14 cellular contexts compared by ENCODE assay signal in the genomic region with DNA sequence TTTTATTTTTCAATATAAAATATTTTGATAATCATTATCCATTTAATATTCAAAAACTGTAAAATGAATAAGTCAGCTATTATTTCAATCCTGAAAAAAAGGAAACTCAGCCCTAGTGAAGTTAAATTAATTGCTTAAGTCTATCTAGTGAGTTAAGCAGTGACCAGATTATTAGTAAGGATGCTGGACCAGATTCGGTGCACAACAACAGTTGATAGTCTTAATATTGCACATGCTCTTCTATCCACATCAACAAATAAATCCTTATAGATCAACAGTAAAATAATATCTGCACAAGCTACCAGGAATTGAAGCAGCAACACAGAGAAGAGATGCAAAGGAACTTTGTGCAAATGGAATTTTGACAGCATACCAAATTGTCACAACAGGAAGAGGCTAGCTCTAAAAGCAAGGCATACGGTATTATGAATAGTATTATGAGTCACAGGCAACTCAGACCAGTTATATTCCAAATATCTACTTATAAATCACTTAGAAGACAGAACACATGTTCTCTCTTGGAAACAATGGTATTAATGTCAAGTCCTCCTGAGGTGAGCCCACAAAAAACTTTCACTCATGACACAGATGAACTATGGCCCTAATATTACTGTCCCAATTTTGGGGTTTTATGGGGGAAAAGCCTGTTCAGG. TPM values are rescaled to one million over a fixed set of nuclear protein-coding genes. Genes with fewer than 3 reads are reported as not detected.
DNase-seq lines count a peak whose midpoint lies in the region; ATAC-seq, FAIRE-seq and TF ChIP-seq lines count a peak whose summit lies in the region.
"Had no signal": no experiment of that assay in that cellular context is flagged by ENCODE, and none has a peak within 500 bp of the region (broad histone marks: within the 10 kb centered on the region; RNA-seq: fewer than 3 reads in every experiment).

No MANE protein-coding gene starts in this region.

- CTCF ChIA-PET in AG04449 (lab: Yijun Ruan, JAX): interaction anchor here (1.5 kb wide), 2 partner anchors 10 to 25 kb away, joined by 4 to 5 read pairs; a partner anchor contains a TSS

- no peaks in the 10 kb centered on the region for H3K27me3 Mint-ChIP-seq in GM23338 (ENCODE audit: insufficient read depth, low read depth, poor library complexity)

- DNase-seq in AG04449 (ENCODE audit: low read depth, low spot score): peak; percentile 28
- no peak for DNase-seq in H54 (ENCODE audit: insufficient read length, low spot score)
- peak; percentile 9 for DNase-seq in astrocyte of the cerebellum (ENCODE audit: low read depth)
- DNase-seq in iris pigment epithelial cell (ENCODE audit: low read depth): peak; percentile 78
- no peak for DNase-seq in GM23338 (ENCODE audit: low spot score)
- no peak for DNase-seq in iPS-NIHi11 (ENCODE audit: low spot score)
- no peak for DNase-seq in lower leg skin (ENCODE audit: low spot score in 2 of 2)
- DNase-seq: Caco-2; left ventricle myocardium superior; NK-92 treated with Interleukin-12 subunit alpha and Interleukin-12 subunit beta, amount 100 ng/mL, for 24 hours; ovary had no signal

- H3K36me3 ChIP-seq in GM23338 (ENCODE audit: insufficient read depth): no peaks in the 10 kb centered on the region
- H3K36me3 ChIP-seq: ovary had no signal

- no peak overlapping the region for H3K4me3 Mint-ChIP-seq in GM23338

- H3K27ac Mint-ChIP-seq in GM23338: no peak overlapping the region

- in situ Hi-C loops in astrocyte of the cerebellum (cut with HindIII; ENCODE audit: low sequenced_read_pairs): no loop called here

- no peaks in the 10 kb centered on the region for H3K9me3 Mint-ChIP-seq in GM23338

- H3K27ac ChIP-seq in GM23338 (ENCODE audit: low read depth): no peak overlapping the region
- H3K27ac ChIP-seq: gastroesophageal sphincter, ovary had no signal

- H3K27me3 ChIP-seq in GM23338 (ENCODE audit: insufficient read depth): no peaks in the 10 kb centered on the region
- H3K27me3 ChIP-seq: gastroesophageal sphincter, ovary had no signal

- POLR2A ChIA-PET in AG04449 (lab: Yijun Ruan, JAX): no interaction called here

- no peaks in the 10 kb centered on the region for H3F3A ChIP-seq in GM23338 (replicated peaks; ENCODE audit: low read depth)

- no peaks in the 10 kb centered on the region for H3K4me1 Mint-ChIP-seq in GM23338

- FAIRE-seq in H54 (lab: Jason Lieb, UNC): peak; percentile 90

- no peaks in the 10 kb centered on the region for H4K20me1 ChIP-seq in GM23338 (replicated peaks; ENCODE audit: insufficient read depth)

- no peaks in the 10 kb centered on the region for H3K9me2 ChIP-seq in GM23338 (ENCODE audit: insufficient read depth)

- H3K36me3 Mint-ChIP-seq in GM23338 (ENCODE audit: low read depth): peaks cover 7% of the 10 kb centered on the region; the same call in 2 of the 3 replicates

- no peak overlapping the region for H2AFZ ChIP-seq in GM23338

- H3K4me3 ChIP-seq in AG04449 (ENCODE audit: low read depth, low read length): no peak overlapping the region
- no peak overlapping the region for H3K4me3 ChIP-seq in astrocyte of the cerebellum (ENCODE audit: low read depth, low read length)
- no peak overlapping the region for H3K4me3 ChIP-seq in GM23338
- no peak overlapping the region for H3K4me3 ChIP-seq in lower leg skin (ENCODE audit: low read depth, poor library complexity, severe bottlenecking)
- H3K4me3 ChIP-seq: gastroesophageal sphincter, ovary had no signal

- TF ChIP-seq POLR2A in H54 (IDR thresholded peaks at IDR 0.05; ENCODE audit: low read depth, low read length) (no peak), lower leg skin (IDR thresholded peaks at IDR 0.05) (no peak)

- H3K79me2 ChIP-seq in GM23338 (replicated peaks; ENCODE audit: insufficient read depth): no peaks in the 10 kb centered on the region

- 46 to 51% methylated on average over 2 of the region's 2 CpGs for WGBS in lower leg skin, 2 donors

- H3K4me2 ChIP-seq in GM23338: no peak overlapping the region

- intact Hi-C loops in lower leg skin (cut with DNase I; ENCODE audit: low total_unique reads): no loop called here

- H3K4me1 ChIP-seq in GM23338 (ENCODE audit: insufficient read depth): no peaks in the 10 kb centered on the region
- H3K4me1 ChIP-seq: Caco-2 had no signal

- no peak for TF ChIP-seq CTCF in AG04449 (IDR thresholded peaks at IDR 0.05; ENCODE audit: insufficient read depth, low read length, missing control alignments)
- no peak for TF ChIP-seq CTCF in astrocyte of the cerebellum (IDR thresholded peaks at IDR 0.05; ENCODE audit: low read depth, low read length, missing control alignments)
- TF ChIP-seq CTCF in GM23338 (conservative IDR thresholded peaks at IDR 0.05; ENCODE audit: low read depth in 2 of 2): no peak
- TF ChIP-seq CTCF in lower leg skin (IDR thresholded peaks at IDR 0.05): no peak

- ATAC-seq in GM23338: no peak
- no peak for ATAC-seq in HG03354 (IDR thresholded peaks at IDR 0.05; ENCODE audit: poor library complexity, severe bottlenecking, unreplicated experiment)
- ATAC-seq: gastroesophageal sphincter, left ventricle myocardium superior had no signal

TF ChIP-seq in GM23338, 12 proteins besides CTCF, POLR2A, EP300 and RAD21 (continues in another document):
- TF ChIP-seq, protein P1, sequence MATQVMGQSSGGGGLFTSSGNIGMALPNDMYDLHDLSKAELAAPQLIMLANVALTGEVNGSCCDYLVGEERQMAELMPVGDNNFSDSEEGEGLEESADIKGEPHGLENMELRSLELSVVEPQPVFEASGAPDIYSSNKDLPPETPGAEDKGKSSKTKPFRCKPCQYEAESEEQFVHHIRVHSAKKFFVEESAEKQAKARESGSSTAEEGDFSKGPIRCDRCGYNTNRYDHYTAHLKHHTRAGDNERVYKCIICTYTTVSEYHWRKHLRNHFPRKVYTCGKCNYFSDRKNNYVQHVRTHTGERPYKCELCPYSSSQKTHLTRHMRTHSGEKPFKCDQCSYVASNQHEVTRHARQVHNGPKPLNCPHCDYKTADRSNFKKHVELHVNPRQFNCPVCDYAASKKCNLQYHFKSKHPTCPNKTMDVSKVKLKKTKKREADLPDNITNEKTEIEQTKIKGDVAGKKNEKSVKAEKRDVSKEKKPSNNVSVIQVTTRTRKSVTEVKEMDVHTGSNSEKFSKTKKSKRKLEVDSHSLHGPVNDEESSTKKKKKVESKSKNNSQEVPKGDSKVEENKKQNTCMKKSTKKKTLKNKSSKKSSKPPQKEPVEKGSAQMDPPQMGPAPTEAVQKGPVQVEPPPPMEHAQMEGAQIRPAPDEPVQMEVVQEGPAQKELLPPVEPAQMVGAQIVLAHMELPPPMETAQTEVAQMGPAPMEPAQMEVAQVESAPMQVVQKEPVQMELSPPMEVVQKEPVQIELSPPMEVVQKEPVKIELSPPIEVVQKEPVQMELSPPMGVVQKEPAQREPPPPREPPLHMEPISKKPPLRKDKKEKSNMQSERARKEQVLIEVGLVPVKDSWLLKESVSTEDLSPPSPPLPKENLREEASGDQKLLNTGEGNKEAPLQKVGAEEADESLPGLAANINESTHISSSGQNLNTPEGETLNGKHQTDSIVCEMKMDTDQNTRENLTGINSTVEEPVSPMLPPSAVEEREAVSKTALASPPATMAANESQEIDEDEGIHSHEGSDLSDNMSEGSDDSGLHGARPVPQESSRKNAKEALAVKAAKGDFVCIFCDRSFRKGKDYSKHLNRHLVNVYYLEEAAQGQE (IDR thresholded peaks at IDR 0.05; ENCODE audit: unreplicated experiment): no peak
- TF ChIP-seq STAT1 (IDR thresholded peaks at IDR 0.05; ENCODE audit: unreplicated experiment) (no peak), CREB1 (CRISPR knock-in tag; IDR thresholded peaks at IDR 0.05; ENCODE audit: low read depth) (no peak)

RNA-seq across cellular contexts. Expression of a gene that starts 24.9 kb away (rescaled TPM):
- 20.5 and 28.0 TPM in 2 replicates for total RNA-seq in GM23338 (2014; rRNA removed; shearing (Covaris generic))
- 6.6 and 10.2 TPM in 2 replicates for polyA plus RNA-seq in GM23338 (2016; fragmentation: Nextera tagmentation; extraction: Ambion mirVana)
- total RNA-seq in lower leg skin: 10 to 100 TPM; 29.0 to 38.2 (median 36.1) TPM

RNA-seq across cellular contexts. Expression of a gene that starts 31.4 kb away (rescaled TPM):
- total RNA-seq in GM23338 (2014; rRNA removed; shearing (Covaris generic)): 0.07 and 0.19 TPM in 2 replicates
- 0.30 TPM in 1 of 2 replicates, not detected in the other for polyA plus RNA-seq in GM23338 (2016; fragmentation: Nextera tagmentation; extraction: Ambion mirVana)
- total RNA-seq in lower leg skin: under 1 TPM in 2 of 4 donors, not detected in 2; 0.10 TPM
- total RNA-seq: left ventricle myocardium superior, temporal lobe had no signal

Comparison
In these comparisons a context has a peak if more than half of its experiments do, and no peak if none do; other contexts are left out.
1. DNase-seq: peak in AG04449 (single experiment), astrocyte of the cerebellum (single experiment) and iris pigment epithelial cell (single experiment); none in H54 (single experiment), GM23338 (single experiment), iPS-NIHi11 (single experiment) and lower leg skin (0 of 2).